1 cellular context compared by ENCODE assay signal in genomic region chr1:154328318-154329151, GRCh38.
A peak's percentile ranks its signal among the peaks of the same experiment; 100 is the strongest.
TF ChIP-seq lines count a peak whose summit lies in the region.

No MANE protein-coding gene starts in this region.

TF ChIP-seq in HEK293, 187 proteins besides CTCF, POLR2A, EP300 and RAD21 (continued from another document and continues in another):
- TF ChIP-seq ZNF37A (tag by site-specific recombination; IDR thresholded peaks at IDR 0.05) (no peak), ZNF747 (tag by site-specific recombination; IDR thresholded peaks at IDR 0.05) (no peak), ZNF16 (tag by site-specific recombination; IDR thresholded peaks at IDR 0.05; ENCODE audit: low read depth) (no peak), ZNF133 (tag by site-specific recombination; IDR thresholded peaks at IDR 0.05) (no peak), KLF17 (tag by site-specific recombination; IDR thresholded peaks at IDR 0.05) (no peak), ZNF624 (tag by site-specific recombination; IDR thresholded peaks at IDR 0.05) (no peak), ZNF660 (tag by site-specific recombination; IDR thresholded peaks at IDR 0.05) (no peak), ZNF416 (tag by site-specific recombination; IDR thresholded peaks at IDR 0.05) (no peak), ZNF239 (tag by site-specific recombination; IDR thresholded peaks at IDR 0.05) (no peak), ZBTB49 (tag by site-specific recombination; IDR thresholded peaks at IDR 0.05; ENCODE audit: low read depth) (no peak), SCRT2 (tag by site-specific recombination; IDR thresholded peaks at IDR 0.05) (0 out of 2 replicates have a peak, but pooled peaks have one; percentile 10), SETDB1 (IDR thresholded peaks at IDR 0.05; ENCODE audit: insufficient read length, low read length) (no peak), ZNF600 (tag by site-specific recombination; IDR thresholded peaks at IDR 0.05) (peak; percentile 50; the same call in 1 of the 2 replicates), ZNF518A (tag by site-specific recombination; conservative IDR thresholded peaks at IDR 0.05; ENCODE audit: low read depth) (no peak), ZNF510 (tag by site-specific recombination; IDR thresholded peaks at IDR 0.05; ENCODE audit: insufficient replicate concordance) (no peak), GLIS1 (tag by site-specific recombination; IDR thresholded peaks at IDR 0.05) (peak; percentile 18), FEZF1 (tag by site-specific recombination; IDR thresholded peaks at IDR 0.05) (no peak), SP7 (tag by site-specific recombination; IDR thresholded peaks at IDR 0.05) (0 out of 2 replicates have a peak, but pooled peaks have one; percentile 10), BCL11A (tag by site-specific recombination; IDR thresholded peaks at IDR 0.05; ENCODE audit: low read depth) (no peak), PRDM6 (tag by site-specific recombination; IDR thresholded peaks at IDR 0.05) (no peak), ZNF26 (tag by site-specific recombination; IDR thresholded peaks at IDR 0.05) (no peak), ZNF248 (tag by site-specific recombination; IDR thresholded peaks at IDR 0.05) (no peak), ZNF354C (tag by site-specific recombination; IDR thresholded peaks at IDR 0.05; ENCODE audit: borderline replicate concordance, low read depth) (no peak), ZNF664 (tag by site-specific recombination; IDR thresholded peaks at IDR 0.05) (no peak), ZBTB26 (tag by site-specific recombination; optimal IDR thresholded peaks at IDR 0.05) (peak; percentile 65), ZNF214 (tag by site-specific recombination; IDR thresholded peaks at IDR 0.05; ENCODE audit: borderline replicate concordance) (no peak), ZBTB48 (tag by site-specific recombination; IDR thresholded peaks at IDR 0.05) (peak; percentile 4; the same call in 1 of the 2 replicates), SP2 (tag by site-specific recombination; IDR thresholded peaks at IDR 0.05) (peak; percentile 68), KLF8 (tag by site-specific recombination; IDR thresholded peaks at IDR 0.05) (peak; percentile 22; the same call in 1 of the 2 replicates), ZNF48 (tag by site-specific recombination; IDR thresholded peaks at IDR 0.05) (no peak), TRIM28 (IDR thresholded peaks at IDR 0.05; ENCODE audit: borderline replicate concordance, low read length) (no peak), ZNF777 (tag by site-specific recombination; IDR thresholded peaks at IDR 0.05; ENCODE audit: borderline replicate concordance) (no peak), ZNF292 (tag by site-specific recombination; IDR thresholded peaks at IDR 0.05; ENCODE audit: borderline replicate concordance, low read depth) (no peak), ZBTB8A (tag by site-specific recombination; IDR thresholded peaks at IDR 0.05) (no peak), ZNF610 (tag by site-specific recombination; IDR thresholded peaks at IDR 0.05; ENCODE audit: borderline replicate concordance) (no peak), ZNF701 (tag by site-specific recombination; IDR thresholded peaks at IDR 0.05) (no peak), ZNF544 (tag by site-specific recombination; IDR thresholded peaks at IDR 0.05) (no peak), ZNF184 (tag by site-specific recombination; IDR thresholded peaks at IDR 0.05) (no peak), ZNF473 (tag by site-specific recombination; IDR thresholded peaks at IDR 0.05) (no peak), PRDM1 (tag by site-specific recombination; IDR thresholded peaks at IDR 0.05) (no peak), ZNF585B (tag by site-specific recombination; IDR thresholded peaks at IDR 0.05) (no peak)
- TF ChIP-seq, protein P1, sequence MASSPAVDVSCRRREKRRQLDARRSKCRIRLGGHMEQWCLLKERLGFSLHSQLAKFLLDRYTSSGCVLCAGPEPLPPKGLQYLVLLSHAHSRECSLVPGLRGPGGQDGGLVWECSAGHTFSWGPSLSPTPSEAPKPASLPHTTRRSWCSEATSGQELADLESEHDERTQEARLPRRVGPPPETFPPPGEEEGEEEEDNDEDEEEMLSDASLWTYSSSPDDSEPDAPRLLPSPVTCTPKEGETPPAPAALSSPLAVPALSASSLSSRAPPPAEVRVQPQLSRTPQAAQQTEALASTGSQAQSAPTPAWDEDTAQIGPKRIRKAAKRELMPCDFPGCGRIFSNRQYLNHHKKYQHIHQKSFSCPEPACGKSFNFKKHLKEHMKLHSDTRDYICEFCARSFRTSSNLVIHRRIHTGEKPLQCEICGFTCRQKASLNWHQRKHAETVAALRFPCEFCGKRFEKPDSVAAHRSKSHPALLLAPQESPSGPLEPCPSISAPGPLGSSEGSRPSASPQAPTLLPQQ (tag by site-specific recombination; IDR thresholded peaks at IDR 0.05): no peak
- TF ChIP-seq, protein P2, sequence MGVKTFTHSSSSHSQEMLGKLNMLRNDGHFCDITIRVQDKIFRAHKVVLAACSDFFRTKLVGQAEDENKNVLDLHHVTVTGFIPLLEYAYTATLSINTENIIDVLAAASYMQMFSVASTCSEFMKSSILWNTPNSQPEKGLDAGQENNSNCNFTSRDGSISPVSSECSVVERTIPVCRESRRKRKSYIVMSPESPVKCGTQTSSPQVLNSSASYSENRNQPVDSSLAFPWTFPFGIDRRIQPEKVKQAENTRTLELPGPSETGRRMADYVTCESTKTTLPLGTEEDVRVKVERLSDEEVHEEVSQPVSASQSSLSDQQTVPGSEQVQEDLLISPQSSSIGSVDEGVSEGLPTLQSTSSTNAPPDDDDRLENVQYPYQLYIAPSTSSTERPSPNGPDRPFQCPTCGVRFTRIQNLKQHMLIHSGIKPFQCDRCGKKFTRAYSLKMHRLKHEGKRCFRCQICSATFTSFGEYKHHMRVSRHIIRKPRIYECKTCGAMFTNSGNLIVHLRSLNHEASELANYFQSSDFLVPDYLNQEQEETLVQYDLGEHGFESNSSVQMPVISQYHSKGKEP (tag by site-specific recombination; IDR thresholded peaks at IDR 0.05): 0 out of 2 replicates have a peak, but pooled peaks have one; percentile 25
- TF ChIP-seq, protein P3, sequence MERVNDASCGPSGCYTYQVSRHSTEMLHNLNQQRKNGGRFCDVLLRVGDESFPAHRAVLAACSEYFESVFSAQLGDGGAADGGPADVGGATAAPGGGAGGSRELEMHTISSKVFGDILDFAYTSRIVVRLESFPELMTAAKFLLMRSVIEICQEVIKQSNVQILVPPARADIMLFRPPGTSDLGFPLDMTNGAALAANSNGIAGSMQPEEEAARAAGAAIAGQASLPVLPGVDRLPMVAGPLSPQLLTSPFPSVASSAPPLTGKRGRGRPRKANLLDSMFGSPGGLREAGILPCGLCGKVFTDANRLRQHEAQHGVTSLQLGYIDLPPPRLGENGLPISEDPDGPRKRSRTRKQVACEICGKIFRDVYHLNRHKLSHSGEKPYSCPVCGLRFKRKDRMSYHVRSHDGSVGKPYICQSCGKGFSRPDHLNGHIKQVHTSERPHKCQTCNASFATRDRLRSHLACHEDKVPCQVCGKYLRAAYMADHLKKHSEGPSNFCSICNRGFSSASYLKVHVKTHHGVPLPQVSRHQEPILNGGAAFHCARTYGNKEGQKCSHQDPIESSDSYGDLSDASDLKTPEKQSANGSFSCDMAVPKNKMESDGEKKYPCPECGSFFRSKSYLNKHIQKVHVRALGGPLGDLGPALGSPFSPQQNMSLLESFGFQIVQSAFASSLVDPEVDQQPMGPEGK (tag by site-specific recombination; IDR thresholded peaks at IDR 0.05): peak; percentile 57
